Comparison of ENCODE assay signal across 13 cellular contexts in the genomic region with DNA sequence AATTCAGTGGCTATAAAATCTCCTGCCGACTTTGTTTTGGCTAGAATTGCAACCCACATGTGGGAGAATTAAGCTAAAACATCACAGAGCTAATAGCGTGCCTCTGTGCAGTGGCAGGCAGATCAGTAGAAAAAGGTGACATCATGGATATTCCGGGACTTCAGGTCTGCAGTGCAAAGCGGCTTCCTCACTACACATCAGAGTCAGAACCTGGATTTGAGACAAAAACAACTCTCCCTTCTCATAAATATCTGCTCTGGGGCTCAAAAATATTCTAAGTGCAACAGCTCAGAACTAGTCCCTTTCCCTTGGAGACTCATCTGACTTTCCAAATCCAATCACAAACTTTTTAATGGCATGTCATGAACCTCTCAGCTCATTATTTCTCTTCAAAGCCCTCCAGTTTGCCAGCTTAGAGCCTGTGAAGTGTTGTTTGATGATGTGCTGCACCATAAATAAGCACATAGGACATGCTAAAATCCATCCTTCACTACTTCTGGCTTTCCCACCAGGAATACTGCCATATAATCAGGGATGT.
DNase-seq lines count a peak whose midpoint lies in the region; ATAC-seq, FAIRE-seq and TF ChIP-seq lines count a peak whose summit lies in the region.
"Had no signal": no experiment of that assay in that cellular context is flagged by ENCODE, and none has a peak within 500 bp of the region (broad histone marks: within the 10 kb centered on the region; RNA-seq: fewer than 3 reads in every experiment).

No MANE protein-coding gene starts in this region.

- in situ Hi-C loops in brain microvascular endothelial cell (cut with HindIII; ENCODE audit: low pct_ligation_motif_present, low sequenced_read_pairs), result no loop called here

- no peak overlapping the region for H3K27ac ChIP-seq in brain microvascular endothelial cell

- no peaks in the 10 kb centered on the region for H3K36me3 ChIP-seq in brain microvascular endothelial cell (replicated peaks)

- H3K4me3 ChIP-seq in brain microvascular endothelial cell (ENCODE audit: low read depth, low read length), result no peak overlapping the region

- no peak for TF ChIP-seq POLR2A in H54 (IDR thresholded peaks at IDR 0.05; ENCODE audit: low read depth, low read length)

- intact Hi-C loops in left ventricle myocardium superior (cut with micrococcal nuclease), result no loop called here

- no peaks in the 10 kb centered on the region for H3K9me3 Mint-ChIP-seq in activated naive CD8-positive, alpha-beta T cell treated with anti-CD3 and anti-CD28 coated beads for 36 hours

- no peak for FAIRE-seq in H54 (lab: Jason Lieb, UNC)

- ATAC-seq in left ventricle myocardium superior, result peak; percentile 66

- DNase-seq in EH (ENCODE audit: low read depth) (peak; percentile 71), brain microvascular endothelial cell (peak; percentile 29), left ventricle myocardium superior (no peak), renal cortical epithelial cell (ENCODE audit: low read depth) (peak; percentile 62), NOMO-1 treated with DMSO at 0.1 percent for 48 hours (lab: John Stamatoyannopoulos, UW; ENCODE audit: unreplicated experiment) (no peak), H54 (ENCODE audit: insufficient read length, low spot score) (no peak)
- no peak for DNase-seq in activated naive CD8-positive, alpha-beta T cell treated with anti-CD3 and anti-CD28 coated beads for 36 hours
- no peak for DNase-seq in activated CD8-positive, alpha-beta memory T cell treated with anti-CD3 and anti-CD28 coated beads, Interleukin-2, amount 50 U/mL, for 48 hours
- DNase-seq: activated CD4-positive, alpha-beta T cell treated with anti-CD3 and anti-CD28 coated beads for 4 hours; activated effector memory CD4-positive, alpha-beta T cell treated with Interleukin-2 at 50 U/mL for 16 hours; effector memory CD4-positive, alpha-beta T cell; NCI-H1092 treated with DMSO at 0.1 percent for 48 hours; NK-92 treated with Interleukin-12 subunit alpha and Interleukin-12 subunit beta, amount 100 ng/mL, for 24 hours had no signal

- no peak overlapping the region for H3K27ac Mint-ChIP-seq in activated naive CD8-positive, alpha-beta T cell treated with anti-CD3 and anti-CD28 coated beads for 36 hours

- no peak overlapping the region for H3K4me3 Mint-ChIP-seq in activated naive CD8-positive, alpha-beta T cell treated with anti-CD3 and anti-CD28 coated beads for 36 hours

- H3K27me3 ChIP-seq in brain microvascular endothelial cell (replicated peaks), result no peaks in the 10 kb centered on the region

- H3K4me1 Mint-ChIP-seq in activated naive CD8-positive, alpha-beta T cell treated with anti-CD3 and anti-CD28 coated beads for 36 hours, result peaks cover 6% of the 10 kb centered on the region

- no peaks in the 10 kb centered on the region for H3K36me3 Mint-ChIP-seq in activated naive CD8-positive, alpha-beta T cell treated with anti-CD3 and anti-CD28 coated beads for 36 hours

- H3K27me3 Mint-ChIP-seq in activated naive CD8-positive, alpha-beta T cell treated with anti-CD3 and anti-CD28 coated beads for 36 hours, result no peaks in the 10 kb centered on the region

- no peak for TF ChIP-seq CTCF in brain microvascular endothelial cell (IDR thresholded peaks at IDR 0.05; ENCODE audit: low read depth, low read length, missing control alignments)

Comparison
In these comparisons a context has a peak if more than half of its experiments do, and no peak if none do; other contexts are left out.
1. DNase-seq: peak in EH (single experiment), brain microvascular endothelial cell (single experiment) and renal cortical epithelial cell (single experiment); none in left ventricle myocardium superior (single experiment), NOMO-1 treated with DMSO at 0.1 percent for 48 hours (single experiment), H54 (single experiment), activated naive CD8-positive, alpha-beta T cell treated with anti-CD3 and anti-CD28 coated beads for 36 hours (single experiment) and activated CD8-positive, alpha-beta memory T cell treated with anti-CD3 and anti-CD28 coated beads, Interleukin-2, amount 50 U/mL, for 48 hours (single experiment).